Comparison of ENCODE assay signal across 8 cellular contexts in genomic region chr7:70698219-70698832, GRCh38.
DNase-seq lines count a peak whose midpoint lies in the region; ATAC-seq and TF ChIP-seq lines count a peak whose summit lies in the region.

No MANE protein-coding gene starts in this region.

- no peaks in the 10 kb centered on the region for H3K27me3 Mint-ChIP-seq in chondrocyte (ENCODE audit: low read depth)

- CTCF ChIA-PET in HEK293 (lab: Yijun Ruan, JAX) = interaction anchor here (0.6 to 2.5 kb wide), 42 partner anchors 8 to 1890 kb away, joined by 3 to 22 read pairs (median 3); no protein-coding TSS in a partner anchor

- no peaks in the 10 kb centered on the region for H3K9me3 Mint-ChIP-seq in chondrocyte (ENCODE audit: low read depth)

- POLR2A ChIA-PET in HEK293 (lab: Yijun Ruan, JAX) = interaction anchor here (0.5 to 1.2 kb wide), 2 partner anchors 8 to 687 kb away, joined by 3 to 10 read pairs; no protein-coding TSS in a partner anchor

- no peak overlapping the region for H3K4me3 ChIP-seq in HEK293 (ENCODE audit: low read depth, low read length)

- H3K4me3 Mint-ChIP-seq in chondrocyte (ENCODE audit: unreplicated experiment) = no peak overlapping the region

- ATAC-seq in GM19395 (IDR thresholded peaks at IDR 0.05; ENCODE audit: unreplicated experiment) = no peak

- intact Hi-C loops in posterior vena cava (cut with DNase I) = loop anchor here in 1 of 2 donors (5.0 kb wide), 1 partner anchor 656 kb away; no protein-coding TSS in a partner anchor

- H3K36me3 ChIP-seq in HEK293 (ENCODE audit: control insufficient read depth in 2 of 2, insufficient read depth in 1 of 2, low read length in 2 of 2) = peaks cover 10 to 21% of the 10 kb centered on the region in 2 experiments; a peak in 2 of 3 replicates

- H3K27ac ChIP-seq in HEK293 (ENCODE audit: extremely low read depth, low read depth, low read length) = no peak overlapping the region

- H3K36me3 Mint-ChIP-seq in chondrocyte (ENCODE audit: low read depth) = peaks cover 2% of the 10 kb centered on the region

- peak; percentile 37; the same call in 1 of the 2 replicates for TF ChIP-seq CTCF in HEK293 (tag by site-specific recombination; IDR thresholded peaks at IDR 0.05)
- TF ChIP-seq CTCF in chondrocyte (IDR thresholded peaks at IDR 0.05) = peak; percentile 98

- peaks cover 28% of the 10 kb centered on the region for H3K4me1 ChIP-seq in HEK293 (ENCODE audit: control insufficient read depth, insufficient read depth, low read length)

- H3K4me1 Mint-ChIP-seq in chondrocyte (ENCODE audit: low read depth) = peaks cover 33% of the 10 kb centered on the region

- peak; percentile 71 for DNase-seq in COLO829 (ENCODE audit: low spot score)
- DNase-seq in NCI-H526 treated with DMSO at 0.1 percent for 48 hours (lab: John Stamatoyannopoulos, UW) = peak; percentile 71
- no peak for DNase-seq in chondrocyte (ENCODE audit: low spot score)
- peak; percentile 77 for DNase-seq in medulla oblongata (ENCODE audit: extremely low spot score)
- no peak for DNase-seq in activated T-cell treated with anti-CD3 and anti-CD28 coated beads, Interleukin-2, amount 50 U/mL, for 48 hours
- DNase-seq in posterior vena cava (ENCODE audit: low spot score) = no peak

- no peak overlapping the region for H3K27ac Mint-ChIP-seq in chondrocyte (ENCODE audit: unreplicated experiment)

- H3K9me3 ChIP-seq in HEK293 (ENCODE audit: control insufficient read depth, insufficient read depth, low read depth, low read length) = no peaks in the 10 kb centered on the region

TF ChIP-seq in HEK293, 187 proteins besides CTCF, POLR2A, EP300 and RAD21:
- TF ChIP-seq ZNF654 (tag by site-specific recombination; IDR thresholded peaks at IDR 0.05; ENCODE audit: low read depth) = peak; percentile 89
- TF ChIP-seq ZIC2 (tag by site-specific recombination; IDR thresholded peaks at IDR 0.05) = no peak

Comparison
In these comparisons a context has a peak if more than half of its experiments do, and no peak if none do; other contexts are left out.
1. DNase-seq: peak in COLO829 (single experiment), NCI-H526 treated with DMSO at 0.1 percent for 48 hours (single experiment) and medulla oblongata (single experiment); none in chondrocyte (single experiment), activated T-cell treated with anti-CD3 and anti-CD28 coated beads, Interleukin-2, amount 50 U/mL, for 48 hours (0 of 2) and posterior vena cava (single experiment).